Comparison of ENCODE assay signal across 24 cellular contexts in the genomic region with DNA sequence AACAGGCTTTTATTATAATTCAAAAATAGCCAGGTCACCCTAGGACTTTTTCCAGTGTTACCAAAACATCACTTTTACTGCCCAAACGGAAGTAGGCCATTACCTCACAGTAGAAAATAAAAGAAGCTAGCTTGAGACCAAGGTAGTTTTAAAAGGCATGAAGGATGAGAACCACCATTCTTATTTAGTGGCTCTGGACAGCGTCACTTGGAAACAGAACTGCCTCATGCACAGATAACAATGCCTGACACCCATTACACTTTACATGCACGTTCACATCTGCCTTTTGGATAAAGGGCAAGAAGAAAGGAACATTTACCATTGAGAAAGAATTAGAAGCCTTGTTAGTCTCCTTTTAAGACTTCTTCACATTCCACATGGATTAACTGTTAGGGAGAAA. TPM values are rescaled to one million over a fixed set of nuclear protein-coding genes. Genes with fewer than 3 reads are reported as not detected.
DNase-seq lines count a peak whose midpoint lies in the region; ATAC-seq, FAIRE-seq and TF ChIP-seq lines count a peak whose summit lies in the region.
"Had no signal": no experiment of that assay in that cellular context is flagged by ENCODE, and none has a peak within 500 bp of the region (broad histone marks: within the 10 kb centered on the region; RNA-seq: fewer than 3 reads in every experiment).

No MANE protein-coding gene starts in this region.

- peak overlapping the region in 2 of 3 donors; percentile 93 to 94 for H3K27ac Mint-ChIP-seq in CD4-positive, CD25-positive, alpha-beta regulatory T cell
- H3K27ac Mint-ChIP-seq in IgD-negative memory B cell (peak overlapping the region in 1 of 3 donors; percentile 82), neural crest cell (ENCODE audit: unreplicated experiment) (no peak overlapping the region)
- H3K27ac Mint-ChIP-seq: dendritic cell treated with granulocyte-macrophage colony-stimulating factor and Interleukin-4, amounts not matched to agents 40 ng/mL and 50 ng/mL, for 4 days; HFFc6 had no signal

- H3K4me3 Mint-ChIP-seq in CD4-positive, CD25-positive, alpha-beta regulatory T cell, result peak overlapping the region in 3 of 4 donors; percentile 80 to 99 (median 97)
- H3K4me3 Mint-ChIP-seq in IgD-negative memory B cell (peak overlapping the region in 3 of 4 donors; percentile 9 to 91 (median 55)), neural crest cell (peak overlapping the region; percentile 83)
- H3K4me3 Mint-ChIP-seq: dendritic cell treated with granulocyte-macrophage colony-stimulating factor and Interleukin-4, amounts not matched to agents 40 ng/mL and 50 ng/mL, for 4 days; HFFc6 had no signal

- DNase-seq in CD4-positive, CD25-positive, alpha-beta regulatory T cell, result no peak
- DNase-seq in esophagus muscularis mucosa (ENCODE audit: extremely low spot score), result no peak
- no peak for DNase-seq in neural crest cell (ENCODE audit: low read depth, low spot score)
- DNase-seq in KG1 (lab: John Stamatoyannopoulos, UW), result no peak
- no peak for DNase-seq in left lung
- no peak for DNase-seq in GM19239 (ENCODE audit: insufficient read length, low spot score)
- DNase-seq: activated CD4-positive, alpha-beta T cell treated with anti-CD3 and anti-CD28 coated beads for 4 hours; DMS153; foreskin melanocyte; HFFc6; left colon; mucosa of descending colon; MV-4-11; NCI-H2081; NCI-H446 treated with DMSO at 0.1 percent for 48 hours; pancreas; stimulated activated CD4-positive, alpha-beta T cell treated with anti-CD3 and anti-CD28 coated beads, Interleukin-2, amount 100 ng/mL, for 48 hours had no signal

- peaks cover 20 to 35% (median 26%) of the 10 kb centered on the region in 4 donors for H3K4me1 Mint-ChIP-seq in CD4-positive, CD25-positive, alpha-beta regulatory T cell
- peaks cover 13 to 36% (median 20%) of the 10 kb centered on the region in 3 donors for H3K4me1 Mint-ChIP-seq in IgD-negative memory B cell
- peaks cover 32% of the 10 kb centered on the region for H3K4me1 Mint-ChIP-seq in neural crest cell

- no peak for TF ChIP-seq EP300 in esophagus muscularis mucosa (IDR thresholded peaks at IDR 0.05)

- TF ChIP-seq CTCF in esophagus muscularis mucosa (IDR thresholded peaks at IDR 0.05) (no peak), neural crest cell (conservative IDR thresholded peaks at IDR 0.05) (no peak), left lung (IDR thresholded peaks at IDR 0.05) (no peak)

- FAIRE-seq in GM19239 (lab: Jason Lieb, UNC), result no peak
- FAIRE-seq: pancreas, TTC549, urothelium cell line had no signal

- H3K27ac ChIP-seq in CD4-positive, CD25-positive, alpha-beta regulatory T cell (ENCODE audit: insufficient read depth, low read length, poor library complexity, severe bottlenecking), result no peak overlapping the region
- peak overlapping the region; percentile 82 to 88 (median 86) for H3K27ac ChIP-seq in esophagus muscularis mucosa (replicated peaks in 1 of 4)
- no peak overlapping the region for H3K27ac ChIP-seq in left lung
- H3K27ac ChIP-seq: C4-2B, pancreas, RWPE1 had no signal

- no peak for ATAC-seq in CD4-positive, CD25-positive, alpha-beta regulatory T cell (ENCODE audit: low read depth in 2 of 2)
- ATAC-seq in left lung (no peak), HG03280 (IDR thresholded peaks at IDR 0.05; ENCODE audit: unreplicated experiment) (no peak)
- ATAC-seq: left colon, mucosa of descending colon, pancreas had no signal

- H3K27me3 ChIP-seq in CD4-positive, CD25-positive, alpha-beta regulatory T cell (ENCODE audit: control insufficient read depth, insufficient read depth, low read length), result no peaks in the 10 kb centered on the region
- no peaks in the 10 kb centered on the region for H3K27me3 ChIP-seq in esophagus muscularis mucosa
- no peaks in the 10 kb centered on the region for H3K27me3 ChIP-seq in left lung
- H3K27me3 ChIP-seq: pancreas had no signal

- H3K9me3 Mint-ChIP-seq in CD4-positive, CD25-positive, alpha-beta regulatory T cell, result no peaks in the 10 kb centered on the region
- H3K9me3 Mint-ChIP-seq in IgD-negative memory B cell (no peaks in the 10 kb centered on the region), neural crest cell (no peaks in the 10 kb centered on the region)
- H3K9me3 Mint-ChIP-seq: dendritic cell treated with granulocyte-macrophage colony-stimulating factor and Interleukin-4, amounts not matched to agents 40 ng/mL and 50 ng/mL, for 4 days; HFFc6 had no signal

- H3K27me3 Mint-ChIP-seq in CD4-positive, CD25-positive, alpha-beta regulatory T cell, result no peaks in the 10 kb centered on the region
- H3K27me3 Mint-ChIP-seq in IgD-negative memory B cell (no peaks in the 10 kb centered on the region), neural crest cell (ENCODE audit: low read depth) (peaks cover 16% of the 10 kb centered on the region)
- H3K27me3 Mint-ChIP-seq: dendritic cell treated with granulocyte-macrophage colony-stimulating factor and Interleukin-4, amounts not matched to agents 40 ng/mL and 50 ng/mL, for 4 days had no signal

- no peak overlapping the region for H3K4me3 ChIP-seq in CD4-positive, CD25-positive, alpha-beta regulatory T cell (ENCODE audit: low read depth, low read length)
- H3K4me3 ChIP-seq in esophagus muscularis mucosa (no peak overlapping the region), left lung (no peak overlapping the region)
- H3K4me3 ChIP-seq: mucosa of descending colon, pancreas had no signal

- WGBS in esophagus muscularis mucosa, result 53% methylated on average over 3 of the region's 3 CpGs

- intact Hi-C loops in esophagus muscularis mucosa (cut with DNase I), result loop anchor here (5.0 to 10.0 kb wide), 3 partner anchors 37 to 75 kb away; a partner anchor contains a TSS
- intact Hi-C loops in left lung (cut with DNase I), result no loop called here

- no peak for TF ChIP-seq POLR2A in esophagus muscularis mucosa (IDR thresholded peaks at IDR 0.05; ENCODE audit: low read depth)

- H3K36me3 Mint-ChIP-seq in CD4-positive, CD25-positive, alpha-beta regulatory T cell, result no peaks in the 10 kb centered on the region
- H3K36me3 Mint-ChIP-seq in IgD-negative memory B cell (no peaks in the 10 kb centered on the region), neural crest cell (ENCODE audit: low read depth) (no peaks in the 10 kb centered on the region)

- H3K4me1 ChIP-seq in CD4-positive, CD25-positive, alpha-beta regulatory T cell (ENCODE audit: control insufficient read depth, insufficient read depth, low read length, poor library complexity, severe bottlenecking), result peaks cover 32% of the 10 kb centered on the region
- peaks cover 16 to 58% (median 54%) of the 10 kb centered on the region in 4 donors for H3K4me1 ChIP-seq in esophagus muscularis mucosa
- peaks cover 7 to 25% of the 10 kb centered on the region in 2 donors for H3K4me1 ChIP-seq in left lung

- no peaks in the 10 kb centered on the region for H3K36me3 ChIP-seq in CD4-positive, CD25-positive, alpha-beta regulatory T cell (ENCODE audit: control insufficient read depth, insufficient read depth, low read length)
- H3K36me3 ChIP-seq in esophagus muscularis mucosa (no peaks in the 10 kb centered on the region), left lung (no peaks in the 10 kb centered on the region)
- H3K36me3 ChIP-seq: pancreas had no signal

- no peaks in the 10 kb centered on the region for H3K9me3 ChIP-seq in CD4-positive, CD25-positive, alpha-beta regulatory T cell (ENCODE audit: control insufficient read depth in 2 of 2, low read length in 2 of 2)
- no peaks in the 10 kb centered on the region for H3K9me3 ChIP-seq in esophagus muscularis mucosa
- H3K9me3 ChIP-seq in left lung, result no peaks in the 10 kb centered on the region
- H3K9me3 ChIP-seq: mucosa of descending colon, pancreas had no signal

RNA-seq across cellular contexts. Expression of a gene that starts 1.9 kb away (rescaled TPM):
- 5.4 TPM for total RNA-seq in CD4-positive, CD25-positive, alpha-beta regulatory T cell
- polyA plus RNA-seq in CD4-positive, CD25-positive, alpha-beta regulatory T cell, result 10 to 100 TPM in 3 of 4 donors, 1 to 10 TPM in 1; 8.6 to 18.5 (median 15.5) TPM
- 6.4 TPM for polyA plus RNA-seq in IgD-negative memory B cell
- 10 to 100 TPM; 11.1 to 32.5 (median 14.2) TPM for total RNA-seq in esophagus muscularis mucosa
- total RNA-seq in neural crest cell, result 10.5 and 10.7 TPM in 2 replicates
- 10 to 100 TPM in 1 of 2 donors, 1 to 10 TPM in 1; 9.3 to 15.6 TPM for total RNA-seq in left lung

Comparison
In these comparisons a context has a peak if more than half of its experiments do, and no peak if none do; other contexts are left out.
1. H3K27ac ChIP-seq: peak in esophagus muscularis mucosa (4 of 4); none in CD4-positive, CD25-positive, alpha-beta regulatory T cell (single experiment) and left lung (0 of 2).
2. Peak in every context shown above with its lines, with median percentiles within 50 percentile points of each other: H3K4me3 Mint-ChIP-seq.